ENCODE assay signal across 1 cellular context in the genomic region with DNA sequence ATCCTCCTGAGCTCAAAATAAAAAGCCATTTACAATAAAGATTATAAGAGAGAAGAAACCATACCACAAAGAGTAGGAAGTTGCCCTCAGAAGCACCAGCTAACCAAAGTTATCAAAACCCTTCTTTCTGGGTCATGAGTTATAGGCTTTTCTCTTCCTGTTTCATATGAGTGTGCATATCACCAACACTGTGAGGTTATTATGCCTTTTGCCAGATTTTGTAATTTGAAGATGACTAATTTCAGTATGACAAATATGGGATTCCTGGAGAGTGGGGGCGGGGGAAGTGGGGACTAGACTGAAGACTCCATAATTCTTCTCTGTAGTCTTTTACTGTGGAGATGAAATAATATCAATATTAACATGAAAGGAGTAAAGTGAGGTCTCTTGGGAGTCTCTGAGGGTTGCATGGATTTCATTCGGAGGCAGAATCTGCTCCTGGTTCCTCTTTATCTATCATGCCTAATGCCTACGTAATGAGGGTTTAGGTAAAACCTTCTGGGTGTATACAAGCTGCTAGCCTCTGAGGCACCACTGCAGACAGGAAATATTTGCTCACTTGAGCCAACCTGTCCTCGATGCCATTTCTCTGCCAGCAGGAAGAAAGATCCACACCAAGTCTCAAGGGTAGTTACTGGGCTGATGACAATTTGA.
TF ChIP-seq lines count a peak whose summit lies in the region.

No MANE protein-coding gene starts in this region.

TF ChIP-seq in GM23338, 12 proteins besides CTCF, POLR2A, EP300 and RAD21 (continued from another document):
- TF ChIP-seq, protein P1, sequence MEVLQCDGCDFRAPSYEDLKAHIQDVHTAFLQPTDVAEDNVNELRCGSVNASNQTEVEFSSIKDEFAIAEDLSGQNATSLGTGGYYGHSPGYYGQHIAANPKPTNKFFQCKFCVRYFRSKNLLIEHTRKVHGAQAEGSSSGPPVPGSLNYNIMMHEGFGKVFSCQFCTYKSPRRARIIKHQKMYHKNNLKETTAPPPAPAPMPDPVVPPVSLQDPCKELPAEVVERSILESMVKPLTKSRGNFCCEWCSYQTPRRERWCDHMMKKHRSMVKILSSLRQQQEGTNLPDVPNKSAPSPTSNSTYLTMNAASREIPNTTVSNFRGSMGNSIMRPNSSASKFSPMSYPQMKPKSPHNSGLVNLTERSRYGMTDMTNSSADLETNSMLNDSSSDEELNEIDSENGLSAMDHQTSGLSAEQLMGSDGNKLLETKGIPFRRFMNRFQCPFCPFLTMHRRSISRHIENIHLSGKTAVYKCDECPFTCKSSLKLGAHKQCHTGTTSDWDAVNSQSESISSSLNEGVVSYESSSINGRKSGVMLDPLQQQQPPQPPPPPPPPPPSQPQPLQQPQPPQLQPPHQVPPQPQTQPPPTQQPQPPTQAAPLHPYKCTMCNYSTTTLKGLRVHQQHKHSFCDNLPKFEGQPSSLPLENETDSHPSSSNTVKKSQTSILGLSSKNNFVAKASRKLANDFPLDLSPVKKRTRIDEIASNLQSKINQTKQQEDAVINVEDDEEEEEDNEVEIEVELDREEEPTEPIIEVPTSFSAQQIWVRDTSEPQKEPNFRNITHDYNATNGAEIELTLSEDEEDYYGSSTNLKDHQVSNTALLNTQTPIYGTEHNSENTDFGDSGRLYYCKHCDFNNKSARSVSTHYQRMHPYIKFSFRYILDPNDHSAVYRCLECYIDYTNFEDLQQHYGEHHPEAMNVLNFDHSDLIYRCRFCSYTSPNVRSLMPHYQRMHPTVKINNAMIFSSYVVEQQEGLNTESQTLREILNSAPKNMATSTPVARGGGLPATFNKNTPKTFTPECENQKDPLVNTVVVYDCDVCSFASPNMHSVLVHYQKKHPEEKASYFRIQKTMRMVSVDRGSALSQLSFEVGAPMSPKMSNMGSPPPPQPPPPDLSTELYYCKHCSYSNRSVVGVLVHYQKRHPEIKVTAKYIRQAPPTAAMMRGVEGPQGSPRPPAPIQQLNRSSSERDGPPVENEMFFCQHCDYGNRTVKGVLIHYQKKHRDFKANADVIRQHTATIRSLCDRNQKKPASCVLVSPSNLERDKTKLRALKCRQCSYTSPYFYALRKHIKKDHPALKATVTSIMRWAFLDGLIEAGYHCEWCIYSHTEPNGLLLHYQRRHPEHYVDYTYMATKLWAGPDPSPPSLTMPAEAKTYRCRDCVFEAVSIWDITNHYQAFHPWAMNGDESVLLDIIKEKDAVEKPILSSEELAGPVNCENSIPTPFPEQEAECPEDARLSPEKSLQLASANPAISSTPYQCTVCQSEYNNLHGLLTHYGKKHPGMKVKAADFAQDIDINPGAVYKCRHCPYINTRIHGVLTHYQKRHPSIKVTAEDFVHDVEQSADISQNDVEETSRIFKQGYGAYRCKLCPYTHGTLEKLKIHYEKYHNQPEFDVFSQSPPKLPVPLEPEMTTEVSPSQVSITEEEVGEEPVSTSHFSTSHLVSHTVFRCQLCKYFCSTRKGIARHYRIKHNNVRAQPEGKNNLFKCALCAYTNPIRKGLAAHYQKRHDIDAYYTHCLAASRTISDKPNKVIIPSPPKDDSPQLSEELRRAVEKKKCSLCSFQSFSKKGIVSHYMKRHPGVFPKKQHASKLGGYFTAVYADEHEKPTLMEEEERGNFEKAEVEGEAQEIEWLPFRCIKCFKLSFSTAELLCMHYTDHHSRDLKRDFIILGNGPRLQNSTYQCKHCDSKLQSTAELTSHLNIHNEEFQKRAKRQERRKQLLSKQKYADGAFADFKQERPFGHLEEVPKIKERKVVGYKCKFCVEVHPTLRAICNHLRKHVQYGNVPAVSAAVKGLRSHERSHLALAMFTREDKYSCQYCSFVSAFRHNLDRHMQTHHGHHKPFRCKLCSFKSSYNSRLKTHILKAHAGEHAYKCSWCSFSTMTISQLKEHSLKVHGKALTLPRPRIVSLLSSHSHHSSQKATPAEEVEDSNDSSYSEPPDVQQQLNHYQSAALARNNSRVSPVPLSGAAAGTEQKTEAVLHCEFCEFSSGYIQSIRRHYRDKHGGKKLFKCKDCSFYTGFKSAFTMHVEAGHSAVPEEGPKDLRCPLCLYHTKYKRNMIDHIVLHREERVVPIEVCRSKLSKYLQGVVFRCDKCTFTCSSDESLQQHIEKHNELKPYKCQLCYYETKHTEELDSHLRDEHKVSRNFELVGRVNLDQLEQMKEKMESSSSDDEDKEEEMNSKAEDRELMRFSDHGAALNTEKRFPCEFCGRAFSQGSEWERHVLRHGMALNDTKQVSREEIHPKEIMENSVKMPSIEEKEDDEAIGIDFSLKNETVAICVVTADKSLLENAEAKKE (CRISPR knock-in tag; IDR thresholded peaks at IDR 0.05), result no peak
- TF ChIP-seq POLR2AphosphoS5 (IDR thresholded peaks at IDR 0.05; ENCODE audit: low read depth) (no peak), STAT1 (IDR thresholded peaks at IDR 0.05; ENCODE audit: unreplicated experiment) (no peak), CREB1 (CRISPR knock-in tag; IDR thresholded peaks at IDR 0.05; ENCODE audit: low read depth) (no peak), JUNB (IDR thresholded peaks at IDR 0.05; ENCODE audit: unreplicated experiment) (no peak), EZH2phosphoT487 (IDR thresholded peaks at IDR 0.05; ENCODE audit: unreplicated experiment) (no peak)
- TF ChIP-seq, protein P2, sequence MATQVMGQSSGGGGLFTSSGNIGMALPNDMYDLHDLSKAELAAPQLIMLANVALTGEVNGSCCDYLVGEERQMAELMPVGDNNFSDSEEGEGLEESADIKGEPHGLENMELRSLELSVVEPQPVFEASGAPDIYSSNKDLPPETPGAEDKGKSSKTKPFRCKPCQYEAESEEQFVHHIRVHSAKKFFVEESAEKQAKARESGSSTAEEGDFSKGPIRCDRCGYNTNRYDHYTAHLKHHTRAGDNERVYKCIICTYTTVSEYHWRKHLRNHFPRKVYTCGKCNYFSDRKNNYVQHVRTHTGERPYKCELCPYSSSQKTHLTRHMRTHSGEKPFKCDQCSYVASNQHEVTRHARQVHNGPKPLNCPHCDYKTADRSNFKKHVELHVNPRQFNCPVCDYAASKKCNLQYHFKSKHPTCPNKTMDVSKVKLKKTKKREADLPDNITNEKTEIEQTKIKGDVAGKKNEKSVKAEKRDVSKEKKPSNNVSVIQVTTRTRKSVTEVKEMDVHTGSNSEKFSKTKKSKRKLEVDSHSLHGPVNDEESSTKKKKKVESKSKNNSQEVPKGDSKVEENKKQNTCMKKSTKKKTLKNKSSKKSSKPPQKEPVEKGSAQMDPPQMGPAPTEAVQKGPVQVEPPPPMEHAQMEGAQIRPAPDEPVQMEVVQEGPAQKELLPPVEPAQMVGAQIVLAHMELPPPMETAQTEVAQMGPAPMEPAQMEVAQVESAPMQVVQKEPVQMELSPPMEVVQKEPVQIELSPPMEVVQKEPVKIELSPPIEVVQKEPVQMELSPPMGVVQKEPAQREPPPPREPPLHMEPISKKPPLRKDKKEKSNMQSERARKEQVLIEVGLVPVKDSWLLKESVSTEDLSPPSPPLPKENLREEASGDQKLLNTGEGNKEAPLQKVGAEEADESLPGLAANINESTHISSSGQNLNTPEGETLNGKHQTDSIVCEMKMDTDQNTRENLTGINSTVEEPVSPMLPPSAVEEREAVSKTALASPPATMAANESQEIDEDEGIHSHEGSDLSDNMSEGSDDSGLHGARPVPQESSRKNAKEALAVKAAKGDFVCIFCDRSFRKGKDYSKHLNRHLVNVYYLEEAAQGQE (IDR thresholded peaks at IDR 0.05; ENCODE audit: unreplicated experiment), result no peak
